In genomic region chr3:52707585-52707984, GRCh38 we compare ENCODE assay signal across 1 cellular context.
TF ChIP-seq lines count a peak whose summit lies in the region.

No MANE protein-coding gene starts in this region.

TF ChIP-seq in GM12878, 131 proteins besides CTCF, POLR2A, EP300 and RAD21:
- TF ChIP-seq, protein P1, sequence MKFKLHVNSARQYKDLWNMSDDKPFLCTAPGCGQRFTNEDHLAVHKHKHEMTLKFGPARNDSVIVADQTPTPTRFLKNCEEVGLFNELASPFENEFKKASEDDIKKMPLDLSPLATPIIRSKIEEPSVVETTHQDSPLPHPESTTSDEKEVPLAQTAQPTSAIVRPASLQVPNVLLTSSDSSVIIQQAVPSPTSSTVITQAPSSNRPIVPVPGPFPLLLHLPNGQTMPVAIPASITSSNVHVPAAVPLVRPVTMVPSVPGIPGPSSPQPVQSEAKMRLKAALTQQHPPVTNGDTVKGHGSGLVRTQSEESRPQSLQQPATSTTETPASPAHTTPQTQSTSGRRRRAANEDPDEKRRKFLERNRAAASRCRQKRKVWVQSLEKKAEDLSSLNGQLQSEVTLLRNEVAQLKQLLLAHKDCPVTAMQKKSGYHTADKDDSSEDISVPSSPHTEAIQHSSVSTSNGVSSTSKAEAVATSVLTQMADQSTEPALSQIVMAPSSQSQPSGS (IDR thresholded peaks at IDR 0.05; ENCODE audit: low read length) = peak; percentile 58; the same call in 1 of the 2 replicates
- TF ChIP-seq ZBTB33 (IDR thresholded peaks at IDR 0.05) (no peak), JUNB (IDR thresholded peaks at IDR 0.05) (peak; percentile 40; the same call in 1 of the 2 replicates), HDGF (IDR thresholded peaks at IDR 0.05) (no peak), YBX1 (IDR thresholded peaks at IDR 0.05) (no peak), CREB1 (IDR thresholded peaks at IDR 0.05; ENCODE audit: low read depth) (0 out of 2 replicates have a peak, but pooled peaks have one; percentile 48), SPI1 (IDR thresholded peaks at IDR 0.05; ENCODE audit: borderline replicate concordance, insufficient read depth, low read depth, low read length) (peak; percentile 80), E2F8 (IDR thresholded peaks at IDR 0.05; ENCODE audit: low read depth, partially characterized antibody) (no peak), TCF12 (IDR thresholded peaks at IDR 0.05; ENCODE audit: low read depth, low read length) (0 out of 2 replicates have a peak, but pooled peaks have one; percentile 37), RUNX3 (IDR thresholded peaks at IDR 0.05; ENCODE audit: low read length) (peak; percentile 87), PML (IDR thresholded peaks at IDR 0.05; ENCODE audit: low read length) (peak; percentile 68), BRCA1 (IDR thresholded peaks at IDR 0.05; ENCODE audit: low read depth, low read length) (no peak), E4F1 (IDR thresholded peaks at IDR 0.05; ENCODE audit: borderline replicate concordance, partially characterized antibody) (no peak), TCF7 (IDR thresholded peaks at IDR 0.05; ENCODE audit: borderline replicate concordance) (peak; percentile 24; the same call in 1 of the 2 replicates), MEF2A (IDR thresholded peaks at IDR 0.05; ENCODE audit: insufficient read depth, low read depth, low read length) (peak; percentile 84; the same call in 1 of the 2 replicates), EED (IDR thresholded peaks at IDR 0.05; ENCODE audit: low read depth) (peak; percentile 33; the same call in 1 of the 2 replicates), CREM (IDR thresholded peaks at IDR 0.05; ENCODE audit: low read depth) (peak; percentile 41; the same call in 1 of the 2 replicates), MTA3 (IDR thresholded peaks at IDR 0.05; ENCODE audit: borderline replicate concordance, low read length) (peak; percentile 57; the same call in 1 of the 2 replicates), SMC3 (IDR thresholded peaks at IDR 0.05; ENCODE audit: borderline replicate concordance, low read length) (no peak), USF2 (IDR thresholded peaks at IDR 0.05; ENCODE audit: borderline replicate concordance, low read depth, low read length) (no peak), TBL1XR1 (IDR thresholded peaks at IDR 0.05; ENCODE audit: low read depth, low read length) (0 out of 2 replicates have a peak, but pooled peaks have one; percentile 48), GABPA (IDR thresholded peaks at IDR 0.05; ENCODE audit: low read depth) (0 out of 2 replicates have a peak, but pooled peaks have one; percentile 24)
- TF ChIP-seq, protein P2, sequence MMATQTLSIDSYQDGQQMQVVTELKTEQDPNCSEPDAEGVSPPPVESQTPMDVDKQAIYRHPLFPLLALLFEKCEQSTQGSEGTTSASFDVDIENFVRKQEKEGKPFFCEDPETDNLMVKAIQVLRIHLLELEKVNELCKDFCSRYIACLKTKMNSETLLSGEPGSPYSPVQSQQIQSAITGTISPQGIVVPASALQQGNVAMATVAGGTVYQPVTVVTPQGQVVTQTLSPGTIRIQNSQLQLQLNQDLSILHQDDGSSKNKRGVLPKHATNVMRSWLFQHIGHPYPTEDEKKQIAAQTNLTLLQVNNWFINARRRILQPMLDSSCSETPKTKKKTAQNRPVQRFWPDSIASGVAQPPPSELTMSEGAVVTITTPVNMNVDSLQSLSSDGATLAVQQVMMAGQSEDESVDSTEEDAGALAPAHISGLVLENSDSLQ (IDR thresholded peaks at IDR 0.05) = no peak
